Comparison of ENCODE assay signal across 8 cellular contexts in the genomic region with DNA sequence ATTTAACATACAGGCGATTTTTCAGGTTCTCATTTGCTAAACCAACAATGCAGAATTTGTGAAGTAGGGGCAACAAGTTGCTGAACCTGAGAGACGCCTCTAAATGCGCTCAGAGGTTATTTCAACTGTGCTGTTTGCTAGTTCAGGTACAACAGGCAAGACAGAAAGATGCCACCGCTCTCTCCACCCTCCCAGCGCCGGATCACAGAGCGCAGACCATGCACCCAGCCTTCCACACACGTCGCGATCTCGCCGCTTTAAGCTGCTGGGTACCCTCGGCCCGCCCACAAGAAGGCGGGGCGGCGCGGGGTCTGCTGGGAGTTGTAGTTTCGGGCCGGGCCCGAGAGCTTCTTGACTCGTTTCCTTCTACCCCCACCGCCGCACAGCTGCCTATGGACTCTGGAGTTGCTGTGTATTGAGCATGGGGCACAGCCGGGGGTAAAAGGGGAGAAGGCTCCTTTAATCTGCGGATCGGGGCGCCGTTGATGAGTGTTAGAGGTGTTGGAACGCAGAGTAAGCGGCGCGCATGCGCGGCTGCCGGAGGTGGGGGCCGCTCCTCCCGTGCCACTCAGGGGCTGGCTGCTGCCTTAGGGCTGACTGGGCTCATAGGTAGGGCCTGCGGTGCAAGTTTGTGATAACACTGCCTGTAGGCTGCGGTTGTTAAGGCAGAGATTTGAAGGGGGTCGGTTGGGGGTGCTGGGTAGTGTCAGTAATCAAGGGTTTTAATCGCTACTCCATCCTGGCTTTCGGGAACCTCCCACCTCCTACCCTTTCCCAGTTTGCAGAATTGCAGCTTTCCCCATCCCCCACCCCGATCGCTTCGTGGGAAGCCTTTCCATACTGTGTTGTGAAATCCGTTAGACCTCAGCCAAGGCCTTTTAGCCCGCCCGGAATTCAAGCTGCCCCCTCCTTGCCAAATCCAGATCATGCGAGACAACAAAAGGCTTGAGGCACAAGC. TPM values are rescaled to one million over a fixed set of nuclear protein-coding genes. Genes with fewer than 3 reads are reported as not detected.
DNase-seq lines count a peak whose midpoint lies in the region; ATAC-seq and TF ChIP-seq lines count a peak whose summit lies in the region.

No MANE protein-coding gene starts in this region.

- TF ChIP-seq CTCF in AG09319 (IDR thresholded peaks at IDR 0.05; ENCODE audit: low read depth, low read length), result no peak

- peak; percentile 99 for ATAC-seq in GM19035 (IDR thresholded peaks at IDR 0.05; ENCODE audit: unreplicated experiment)
- peak; percentile 99 for ATAC-seq in HG03354 (IDR thresholded peaks at IDR 0.05; ENCODE audit: poor library complexity, severe bottlenecking, unreplicated experiment)

- DNase-seq in AG09319 (ENCODE audit: extremely low read depth, low read depth) (peak; percentile 92), NCI-H460 (ENCODE audit: extremely low read depth, low read depth) (peak; percentile 78), cerebellar nuclear complex (lab: John Stamatoyannopoulos, UW) (peak; percentile 31 to 70), kidney glomerular epithelial cell (lab: John Stamatoyannopoulos, UW) (peak; percentile 86)
- peak; percentile 77 to 85 for DNase-seq in activated CD4-positive, alpha-beta T cell treated with anti-CD3 and anti-CD28 coated beads for 24 hours (ENCODE audit: low read depth in 2 of 2)
- DNase-seq in stimulated activated CD4-positive, alpha-beta T cell treated with anti-CD3 and anti-CD28 coated beads, Interleukin-15, amount 100 ng/mL, for 24 hours, result peak; percentile 91

RNA-seq across cellular contexts. Expression of a gene that starts 40.3 kb away (rescaled TPM):
- 5.9 and 6.6 TPM in 2 replicates for total RNA-seq in NCI-H460 (2014; rRNA removed; shearing (Covaris generic))
- 2.4 and 2.7 TPM in 2 replicates for polyA plus RNA-seq in NCI-H460 (2014; cell fraction: nucleus; rRNA removed)

Comparison
In these comparisons a context has a peak if more than half of its experiments do, and no peak if none do; other contexts are left out.
1. Peak in every context shown above with its lines: DNase-seq and ATAC-seq.